In the genomic region with DNA sequence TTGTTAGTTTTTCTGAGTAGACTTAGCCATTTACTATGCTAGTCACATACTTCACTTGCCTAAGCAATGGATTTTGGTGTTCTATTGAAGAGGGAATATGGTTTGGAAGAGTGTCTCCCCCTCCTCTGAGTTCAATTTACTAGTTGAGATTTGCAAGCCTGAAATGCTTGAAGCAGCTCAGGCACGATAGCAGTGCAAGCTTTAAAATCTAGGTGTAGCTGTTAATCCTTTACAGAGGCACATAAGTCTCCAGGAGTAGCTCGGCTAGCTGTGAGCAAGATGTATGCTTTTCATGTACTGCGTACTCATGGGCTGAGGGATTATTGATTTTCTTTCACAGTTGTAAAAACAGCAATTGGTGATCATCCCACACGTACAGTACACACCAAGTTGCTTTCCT, we compare ENCODE assay signal across 8 cellular contexts. TPM values are rescaled to one million over a fixed set of nuclear protein-coding genes. Genes with fewer than 3 reads are reported as not detected.
A peak's percentile ranks its signal among the peaks of the same experiment; 100 is the strongest.
DNase-seq lines count a peak whose midpoint lies in the region; ATAC-seq, FAIRE-seq and TF ChIP-seq lines count a peak whose summit lies in the region.

No MANE protein-coding gene starts in this region.

- H3K4me3 Mint-ChIP-seq in astrocyte (ENCODE audit: unreplicated experiment) = peak overlapping the region; percentile 88

- no peaks in the 10 kb centered on the region for H3K9me3 Mint-ChIP-seq in astrocyte (ENCODE audit: unreplicated experiment)

- no peaks in the 10 kb centered on the region for H3K27me3 ChIP-seq in astrocyte (ENCODE audit: insufficient read depth, low read length)
- H3K27me3 ChIP-seq in suprapubic skin = no peaks in the 10 kb centered on the region

- H3K27me3 Mint-ChIP-seq in astrocyte (ENCODE audit: low read depth, unreplicated experiment) = no peaks in the 10 kb centered on the region

- no peak for TF ChIP-seq POLR2A in suprapubic skin (IDR thresholded peaks at IDR 0.05)

- ATAC-seq in GM18868 (IDR thresholded peaks at IDR 0.05; ENCODE audit: unreplicated experiment) (no peak), GM18867 (IDR thresholded peaks at IDR 0.05; ENCODE audit: unreplicated experiment) (no peak)

- H3K27ac ChIP-seq in astrocyte (ENCODE audit: low read depth, low read length) (no peak overlapping the region), suprapubic skin (peak overlapping the region; percentile 33)

- no peaks in the 10 kb centered on the region for H3K36me3 Mint-ChIP-seq in astrocyte (ENCODE audit: low read depth, unreplicated experiment)

- H3K27ac Mint-ChIP-seq in astrocyte (ENCODE audit: unreplicated experiment) = peak overlapping the region; percentile 55

- in situ Hi-C loops in GM13977 (cut with MboI; ENCODE audit: low pct_unique_long_range_greater_than_20kb, low sequenced_read_pairs, unreplicated experiment) = loop anchor here (25.0 kb wide), 1 partner anchor 901 kb away; no protein-coding TSS in a partner anchor

- H2AFZ ChIP-seq in astrocyte (ENCODE audit: low read depth, low read length) = peak overlapping the region; percentile 68

- FAIRE-seq in astrocyte (lab: Jason Lieb, UNC) = no peak

- H3K79me2 ChIP-seq in astrocyte (ENCODE audit: insufficient read depth, low read length) = no peaks in the 10 kb centered on the region

- no peaks in the 10 kb centered on the region for H4K20me1 ChIP-seq in astrocyte (ENCODE audit: insufficient read depth, low read length)

- 33% methylated on average over 4 of the region's 4 CpGs for WGBS in suprapubic skin

- TF ChIP-seq CTCF in astrocyte (IDR thresholded peaks at IDR 0.05; ENCODE audit: insufficient read depth, low read depth, low read length) (no peak), suprapubic skin (IDR thresholded peaks at IDR 0.05) (no peak), GM13977 (IDR thresholded peaks at IDR 0.05; ENCODE audit: extremely low read depth, insufficient read depth, missing control alignments) (no peak)

- H3K4me2 ChIP-seq in astrocyte (ENCODE audit: low read length) = peak overlapping the region; percentile 83

- DNase-seq in HT-29 (ENCODE audit: low spot score) (peak; percentile 49), astrocyte (ENCODE audit: low read depth) (peak; percentile 3), kidney glomerular epithelial cell (lab: John Stamatoyannopoulos, UW) (peak; percentile 52), suprapubic skin (ENCODE audit: low spot score in 2 of 2) (no peak), GM13977 (ENCODE audit: low spot score) (no peak), posterior vena cava (ENCODE audit: low spot score) (no peak)

- intact Hi-C loops in posterior vena cava (cut with DNase I) = no loop called here

- TF ChIP-seq EP300 in suprapubic skin (IDR thresholded peaks at IDR 0.05) = no peak

- no peaks in the 10 kb centered on the region for H3K36me3 ChIP-seq in astrocyte (ENCODE audit: insufficient read depth, low read length)
- no peaks in the 10 kb centered on the region for H3K36me3 ChIP-seq in suprapubic skin

- H3K9ac ChIP-seq in astrocyte (ENCODE audit: low read length) = peak overlapping the region; percentile 78

- H3K9me3 ChIP-seq in astrocyte (ENCODE audit: insufficient read depth, low read depth, low read length) (no peaks in the 10 kb centered on the region), suprapubic skin (no peaks in the 10 kb centered on the region)

- H3K4me1 Mint-ChIP-seq in astrocyte (ENCODE audit: low read depth, unreplicated experiment) = peaks cover 14% of the 10 kb centered on the region

- H3K4me1 ChIP-seq in astrocyte (ENCODE audit: insufficient read depth, low read length) = no peaks in the 10 kb centered on the region
- peaks cover 6% of the 10 kb centered on the region for H3K4me1 ChIP-seq in suprapubic skin

- H3K4me3 ChIP-seq in astrocyte (ENCODE audit: insufficient read depth, low read depth, low read length) = peak overlapping the region; percentile 61
- H3K4me3 ChIP-seq in suprapubic skin = peak overlapping the region; percentile 52

RNA-seq across cellular contexts. Expression of a gene that starts 0.7 kb away (rescaled TPM):
- 5.0 TPM in 2 replicates for total RNA-seq in HT-29 (2014; rRNA removed; shearing (Covaris generic))
- total RNA-seq in astrocyte (6.9 and 14.6 TPM in 2 replicates), suprapubic skin (10 to 100 TPM; 10.1 to 36.6 (median 21.9) TPM), posterior vena cava (1 to 10 TPM in 1 of 2 donors, under 1 TPM in 1; 0.65 to 1.3 TPM)

Comparison
In these comparisons a context has a peak if more than half of its experiments do, and no peak if none do; other contexts are left out.
1. DNase-seq: peak in HT-29 (single experiment), astrocyte (single experiment) and kidney glomerular epithelial cell (single experiment); none in suprapubic skin (0 of 2), GM13977 (single experiment) and posterior vena cava (single experiment).